Comparison of ENCODE assay signal across 8 cellular contexts in the genomic region with DNA sequence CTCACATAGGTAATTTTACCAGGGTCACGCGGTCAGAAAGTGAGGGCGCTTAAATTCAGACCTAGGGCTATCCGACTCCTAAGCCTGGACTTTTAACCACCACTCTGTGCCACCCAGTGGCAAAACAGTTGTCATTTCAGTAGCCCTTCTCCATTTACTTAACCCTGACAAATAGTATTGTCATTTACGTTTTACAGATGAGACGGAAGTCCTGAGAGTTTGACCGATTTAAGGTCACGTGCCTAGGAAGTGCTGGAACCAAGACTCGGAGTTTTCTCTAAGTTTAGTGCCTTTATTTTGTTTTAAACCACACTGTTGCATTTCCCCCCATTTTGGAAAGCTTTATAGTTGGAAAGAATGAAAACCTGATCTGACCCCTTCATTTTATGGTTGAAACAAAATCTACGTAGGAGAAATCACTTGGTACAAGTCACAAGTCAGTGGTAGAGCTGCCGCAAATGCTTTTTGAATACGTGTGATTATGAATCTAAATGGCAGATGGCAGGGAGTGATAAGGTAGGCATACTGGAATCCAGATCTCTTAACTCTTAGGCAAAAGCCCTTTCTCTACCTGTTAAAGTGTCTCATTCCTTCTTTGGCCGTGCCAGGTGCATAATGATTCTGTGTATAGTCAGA. TPM values are rescaled to one million over a fixed set of nuclear protein-coding genes. Genes with fewer than 3 reads are reported as not detected.
DNase-seq lines count a peak whose midpoint lies in the region; ATAC-seq and TF ChIP-seq lines count a peak whose summit lies in the region.

No MANE protein-coding gene starts in this region.

- H3K36me3 ChIP-seq in right lobe of liver (peaks cover 0 to 6% (median 2%) of the 10 kb centered on the region in 4 donors), thoracic aorta (peaks cover 5% of the 10 kb centered on the region)

- H3K4me1 ChIP-seq in right lobe of liver (peaks cover 0 to 32% (median 9%) of the 10 kb centered on the region in 4 donors), thoracic aorta (ENCODE audit: control insufficient read depth in 1 of 2, low read depth in 2 of 2) (peaks cover 21 to 43% of the 10 kb centered on the region in 2 donors)

- TF ChIP-seq CTCF in right lobe of liver (IDR thresholded peaks at IDR 0.05) = no peak
- no peak for TF ChIP-seq CTCF in thoracic aorta (IDR thresholded peaks at IDR 0.05)

- peak overlapping the region; percentile 90 for H3K27ac ChIP-seq in cingulate gyrus (ENCODE audit: low read depth, low read length)
- H3K27ac ChIP-seq in right lobe of liver = peak overlapping the region; percentile 88 to 95 (median 92)
- peak overlapping the region; percentile 86 to 91 for H3K27ac ChIP-seq in thoracic aorta

- no peaks in the 10 kb centered on the region for H3K27me3 ChIP-seq in right lobe of liver
- no peaks in the 10 kb centered on the region for H3K27me3 ChIP-seq in thoracic aorta (replicated peaks; ENCODE audit: insufficient read depth)

- ATAC-seq in GM19324 (IDR thresholded peaks at IDR 0.05; ENCODE audit: low FRiP score, unreplicated experiment) (peak; percentile 18), HG03196 (IDR thresholded peaks at IDR 0.05; ENCODE audit: unreplicated experiment) (peak; percentile 37), right lobe of liver (peak; percentile 11 to 37 (median 20)), thoracic aorta (ENCODE audit: insufficient number of reproducible peaks, low FRiP score, low read depth) (no peak)

- intact Hi-C loops in right lobe of liver (cut with DNase I) = loop anchor here in 1 of 2 donors (10.0 kb wide), 1 partner anchor 79 kb away; no protein-coding TSS in a partner anchor

- DNase-seq in COLO668 (lab: John Stamatoyannopoulos, UW; ENCODE audit: unreplicated experiment) (peak; percentile 49), RKO (ENCODE audit: low spot score) (peak; percentile 85), right lobe of liver (no peak), thoracic aorta (ENCODE audit: low spot score) (no peak), NCI-H1417 (lab: John Stamatoyannopoulos, UW) (no peak)

- TF ChIP-seq POLR2A in right lobe of liver (IDR thresholded peaks at IDR 0.05) = no peak

- H3K4me3 ChIP-seq in right lobe of liver (peak overlapping the region; percentile 42 to 84 (median 74)), thoracic aorta (peak overlapping the region; percentile 86)

- WGBS in right lobe of liver (ENCODE audit: insufficient coverage, low coverage, low lambda C conversion rate, missing lambda C conversion rate) = 9% methylated on average over 13 of the region's 13 CpGs

- H3K9me3 ChIP-seq in right lobe of liver (no peaks in the 10 kb centered on the region), thoracic aorta (no peaks in the 10 kb centered on the region)

RNA-seq across cellular contexts. Expression of a gene that starts 0.7 kb away (rescaled TPM):
- 10 to 100 TPM; 17.4 to 34.0 (median 22.6) TPM for total RNA-seq in right lobe of liver
- total RNA-seq in thoracic aorta = 10 to 100 TPM; 16.9 to 36.8 TPM

RNA-seq across cellular contexts. Expression of a gene that starts 0.7 kb away (rescaled TPM):
- total RNA-seq in right lobe of liver (1 to 10 TPM; 3.4 to 9.3 (median 8.7) TPM), thoracic aorta (10 to 100 TPM in 1 of 2 donors, 1 to 10 TPM in 1; 7.3 to 10.5 TPM)

RNA-seq across cellular contexts. Expression of a gene that starts 36.6 kb away (rescaled TPM):
- total RNA-seq in right lobe of liver (under 1 TPM; 0.20 to 0.51 (median 0.32) TPM), thoracic aorta (1 to 10 TPM; 5.0 to 6.5 TPM)

Comparison
In these comparisons a context has a peak if more than half of its experiments do, and no peak if none do; other contexts are left out.
1. DNase-seq: peak in COLO668 (single experiment) and RKO (single experiment); none in right lobe of liver (0 of 3), thoracic aorta (single experiment) and NCI-H1417 (0 of 3).
2. Peak in every context shown above with its lines, with median percentiles within 50 percentile points of each other: H3K27ac ChIP-seq.